ENCODE assay signal across 1 cellular context in the genomic region with DNA sequence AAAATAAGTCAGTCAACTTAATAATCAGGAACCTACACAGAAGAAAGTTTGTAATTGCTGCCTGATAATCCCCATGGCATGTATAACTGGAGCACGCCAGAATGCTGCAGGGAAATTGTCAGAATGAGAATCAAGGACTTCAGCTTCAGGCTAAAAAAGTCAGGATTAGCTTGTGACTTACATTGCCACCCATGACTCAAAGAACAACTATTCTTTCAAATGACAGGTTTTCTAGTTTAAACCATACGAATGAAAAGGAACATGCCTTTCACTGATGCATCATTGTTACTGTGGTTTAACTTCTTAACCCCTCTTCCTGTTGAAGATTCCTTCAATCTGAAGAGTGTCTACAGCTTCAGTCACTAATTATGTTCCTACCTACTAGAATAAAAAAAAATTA.
TF ChIP-seq lines count a peak whose summit lies in the region.

No MANE protein-coding gene starts in this region.

TF ChIP-seq in GM23338, 12 proteins besides CTCF, POLR2A, EP300 and RAD21 (continued from another document):
- TF ChIP-seq ZNF462 (CRISPR knock-in tag; IDR thresholded peaks at IDR 0.05) (no peak), CREB1 (CRISPR knock-in tag; IDR thresholded peaks at IDR 0.05; ENCODE audit: low read depth) (no peak), ETS1 (IDR thresholded peaks at IDR 0.05) (no peak)
TF ChIP-seq in GM23338: peak in this region for 0.
